Comparison of ENCODE assay signal across 10 cellular contexts in the genomic region with DNA sequence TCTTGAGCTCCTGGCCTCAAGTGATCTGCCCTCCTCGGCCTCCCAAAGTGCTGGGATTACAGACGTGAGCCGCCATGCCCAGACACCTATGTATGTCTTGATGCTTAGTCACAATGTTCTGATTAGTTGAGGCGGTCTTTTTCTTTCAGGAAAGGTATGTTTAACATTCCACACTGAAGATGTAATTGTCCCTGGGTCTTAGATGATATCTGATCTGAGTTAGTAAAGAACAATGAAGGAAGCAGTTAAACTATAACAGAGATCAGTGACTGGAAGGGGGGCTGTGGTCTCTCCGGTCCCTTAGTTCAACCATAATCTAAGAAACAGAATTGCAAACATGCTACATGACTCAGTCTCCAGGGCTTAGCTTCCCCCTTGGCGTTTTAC. TPM values are rescaled to one million over a fixed set of nuclear protein-coding genes. Genes with fewer than 3 reads are reported as not detected.
DNase-seq lines count a peak whose midpoint lies in the region; ATAC-seq, FAIRE-seq and TF ChIP-seq lines count a peak whose summit lies in the region.
"Had no signal": no experiment of that assay in that cellular context is flagged by ENCODE, and none has a peak within 500 bp of the region (broad histone marks: within the 10 kb centered on the region; RNA-seq: fewer than 3 reads in every experiment).

No MANE protein-coding gene starts in this region.

- peak overlapping the region; percentile 72 for H3K9ac ChIP-seq in keratinocyte (ENCODE audit: control insufficient read depth, extremely low read depth, insufficient read depth, low read length)

- DNase-seq in activated CD8-positive, alpha-beta memory T cell treated with anti-CD3 and anti-CD28 coated beads, Interleukin-2, amount 10 ng/mL, durations not matched to agents 7 days and 5 days, result no peak
- DNase-seq in activated CD8-positive, alpha-beta memory T cell treated with anti-CD3 and anti-CD28 coated beads, Interleukin-2, amount 50 U/mL, for 48 hours, result no peak
- DNase-seq in amniotic epithelial cell (ENCODE audit: low read depth) (peak; percentile 64), keratinocyte (ENCODE audit: low read depth, low spot score) (no peak), transverse colon (no peak), NCI-H187 treated with DMSO at 0.1 percent for 48 hours (lab: John Stamatoyannopoulos, UW) (no peak), DMS 273 treated with DMSO at 0.1 percent for 48 hours (lab: John Stamatoyannopoulos, UW) (no peak)

- in situ Hi-C loops in transverse colon (cut with MboI; ENCODE audit: low pct_ligation_motif_present in 1 of 4, low pct_unique_long_range_greater_than_20kb in 1 of 4, low sequenced_read_pairs in 3 of 4), result loop anchor here in 2 of 4 donors (5.0 to 10.0 kb wide), 4 partner anchors 54 to 121 kb away; a partner anchor contains a TSS

- H3K4me3 ChIP-seq in keratinocyte (ENCODE audit: control insufficient read depth in 2 of 3, extremely low read depth in 1 of 3, insufficient read depth in 2 of 3, low read depth in 1 of 3, low read length in 3 of 3) (no peak overlapping the region), transverse colon (no peak overlapping the region)
- H3K4me3 ChIP-seq: Peyer's patch had no signal

- FAIRE-seq in keratinocyte (lab: Jason Lieb, UNC), result peak; percentile 74

- no peaks in the 10 kb centered on the region for H4K20me1 ChIP-seq in keratinocyte (ENCODE audit: control insufficient read depth, extremely low read depth, insufficient read depth, low read length)

- no peak for TF ChIP-seq CTCF in keratinocyte (optimal IDR thresholded peaks at IDR 0.05 in 1 of 3, IDR thresholded peaks at IDR 0.05 in 1 of 3, conservative IDR thresholded peaks at IDR 0.05 in 1 of 3; ENCODE audit: extremely low read depth in 1 of 3, insufficient read depth in 2 of 3, low read length in 3 of 3)
- TF ChIP-seq CTCF in transverse colon (IDR thresholded peaks at IDR 0.05), result no peak

- H3K36me3 ChIP-seq in keratinocyte (ENCODE audit: control insufficient read depth in 2 of 2, extremely low read depth in 1 of 2, insufficient read depth in 2 of 2, low read length in 2 of 2) (peaks cover 11 to 37% of the 10 kb centered on the region in 2 experiments), transverse colon (peaks cover 0 to 15% (median 5%) of the 10 kb centered on the region in 4 donors)

- no peaks in the 10 kb centered on the region for H3K9me3 Mint-ChIP-seq in activated CD8-positive, alpha-beta memory T cell treated with anti-CD3 and anti-CD28 coated beads, Interleukin-2, amount 10 ng/mL, durations not matched to agents 7 days and 5 days (ENCODE audit: low read depth)

- no peak for TF ChIP-seq POLR2A in transverse colon (IDR thresholded peaks at IDR 0.05)

- H3K79me2 ChIP-seq in keratinocyte (ENCODE audit: control insufficient read depth, insufficient read depth, low read length), result peaks cover 59% of the 10 kb centered on the region

- H3K9me1 ChIP-seq in keratinocyte (ENCODE audit: control insufficient read depth, extremely low read depth, insufficient read depth, low read length), result no peaks in the 10 kb centered on the region

- peaks cover 61% of the 10 kb centered on the region for H3K4me1 Mint-ChIP-seq in activated CD8-positive, alpha-beta memory T cell treated with anti-CD3 and anti-CD28 coated beads, Interleukin-2, amount 10 ng/mL, durations not matched to agents 7 days and 5 days

- peaks cover 92% of the 10 kb centered on the region for H3K4me1 ChIP-seq in keratinocyte (ENCODE audit: control insufficient read depth, extremely low read depth, insufficient read depth, low read length)
- peaks cover 17 to 50% (median 38%) of the 10 kb centered on the region in 4 donors for H3K4me1 ChIP-seq in transverse colon

- no peak overlapping the region for H3K4me3 Mint-ChIP-seq in activated CD8-positive, alpha-beta memory T cell treated with anti-CD3 and anti-CD28 coated beads, Interleukin-2, amount 10 ng/mL, durations not matched to agents 7 days and 5 days

- ATAC-seq in activated CD8-positive, alpha-beta memory T cell treated with anti-CD3 and anti-CD28 coated beads, Interleukin-2, amount 10 ng/mL, durations not matched to agents 7 days and 5 days, result no peak
- ATAC-seq in GM21619 (IDR thresholded peaks at IDR 0.05; ENCODE audit: unreplicated experiment), result no peak

- no peaks in the 10 kb centered on the region for H3K9me3 ChIP-seq in keratinocyte (ENCODE audit: control insufficient read depth, low read depth, low read length)
- H3K9me3 ChIP-seq in transverse colon, result no peaks in the 10 kb centered on the region
- H3K9me3 ChIP-seq: Peyer's patch had no signal

- H3K27ac ChIP-seq in keratinocyte (ENCODE audit: control insufficient read depth, insufficient read depth, low read length), result peak overlapping the region; percentile 89
- peak overlapping the region; percentile 65 to 85 (median 82) for H3K27ac ChIP-seq in transverse colon

- TF ChIP-seq EP300 in transverse colon (IDR thresholded peaks at IDR 0.05; ENCODE audit: low read depth), result no peak

- intact Hi-C loops in transverse colon (cut with DNase I; ENCODE audit: low total_unique reads), result loop anchor here (10.0 kb wide), 1 partner anchor 121 kb away; no protein-coding TSS in a partner anchor

- peak overlapping the region; percentile 54 for H3K4me2 ChIP-seq in keratinocyte (ENCODE audit: control insufficient read depth, extremely low read depth, insufficient read depth, low read depth, low read length)

- no peaks in the 10 kb centered on the region for H3K27me3 Mint-ChIP-seq in activated CD8-positive, alpha-beta memory T cell treated with anti-CD3 and anti-CD28 coated beads, Interleukin-2, amount 10 ng/mL, durations not matched to agents 7 days and 5 days

- H3K36me3 Mint-ChIP-seq in activated CD8-positive, alpha-beta memory T cell treated with anti-CD3 and anti-CD28 coated beads, Interleukin-2, amount 10 ng/mL, durations not matched to agents 7 days and 5 days, result peaks cover 32% of the 10 kb centered on the region

- WGBS in transverse colon (ENCODE audit: low coverage in 1 of 2), 2 donors, result 82 to 87% methylated on average over 3 to 6 of the region's 6 CpGs

- dilution Hi-C loops in keratinocyte (cut with MboI; ENCODE audit: extremely low pct_ligation_motif_present, low sequenced_read_pairs), result no loop called here

- H3K27ac Mint-ChIP-seq in activated CD8-positive, alpha-beta memory T cell treated with anti-CD3 and anti-CD28 coated beads, Interleukin-2, amount 10 ng/mL, durations not matched to agents 7 days and 5 days, result peak overlapping the region; percentile 48

- H3K27me3 ChIP-seq in keratinocyte (ENCODE audit: control insufficient read depth, extremely low read depth, insufficient read depth, low read length) (no peaks in the 10 kb centered on the region), transverse colon (no peaks in the 10 kb centered on the region)
- H3K27me3 ChIP-seq: Peyer's patch had no signal

- H2AFZ ChIP-seq in keratinocyte (ENCODE audit: control insufficient read depth, low read length), result no peak overlapping the region

- CTCF ChIA-PET in activated CD8-positive, alpha-beta memory T cell treated with anti-CD3 and anti-CD28 coated beads, Interleukin-2, amount 10 ng/mL, durations not matched to agents 7 days and 5 days (lab: Charles Lee), result interaction anchor here (0.7 to 20.7 kb wide), 21 partner anchors 8 to 194 kb away, joined by 3 to 579 read pairs (median 9); a partner anchor contains a TSS

RNA-seq across cellular contexts. Expression of a gene that starts 31.5 kb away (rescaled TPM):
- under 1 TPM in 1 of 2 experiments, not detected in 1; 0.09 TPM for total RNA-seq in activated CD8-positive, alpha-beta memory T cell treated with anti-CD3 and anti-CD28 coated beads, Interleukin-2, amount 10 ng/mL, durations not matched to agents 7 days and 5 days
- polyA plus RNA-seq in keratinocyte, result 0.03 to 0.42 TPM (median 0.22 TPM) in 3 replicates
- 0.16 TPM for polyA plus RNA-seq in keratinocyte (2011; ENCODE audit: low read depth)
- 0.09 and 0.24 TPM in 2 replicates for polyA plus RNA-seq in keratinocyte (2011; cell fraction: cytosol; rRNA removed)
- 0.23 and 0.28 TPM in 2 replicates for polyA plus RNA-seq in keratinocyte (2011; cell fraction: nucleus; rRNA removed)
- polyA plus RNA-seq in keratinocyte (2012; ENCODE audit: low replicate concordance), result 0.06 and 0.39 TPM in 2 replicates
- polyA minus RNA-seq in keratinocyte, result 0.13 to 0.16 TPM in 2 of 3 replicates, not detected in the other
- polyA minus RNA-seq in keratinocyte (2011; cell fraction: cytosol; rRNA and poly(A)+ RNA removed), result not detected
- 0.32 and 0.70 TPM in 2 replicates for polyA minus RNA-seq in keratinocyte (2011; cell fraction: nucleus; rRNA and poly(A)+ RNA removed)
- under 1 TPM in 1 of 4 donors, not detected in 3; 0.32 TPM for total RNA-seq in transverse colon
- total RNA-seq: Peyer's patch had no signal
- polyA plus RNA-seq: urinary bladder had no signal

RNA-seq across cellular contexts. Expression of a gene that starts 52.1 kb away (rescaled TPM):
- total RNA-seq in activated CD8-positive, alpha-beta memory T cell treated with anti-CD3 and anti-CD28 coated beads, Interleukin-2, amount 10 ng/mL, durations not matched to agents 7 days and 5 days, result 100 to 1,000 TPM; 100 to 104 TPM
- polyA plus RNA-seq in keratinocyte, result 71.1 to 191 TPM (median 87.0 TPM) in 3 replicates
- 24.8 TPM for polyA plus RNA-seq in keratinocyte (2011; ENCODE audit: low read depth)
- polyA plus RNA-seq in keratinocyte (2011; cell fraction: cytosol; rRNA removed), result 64.9 and 73.6 TPM in 2 replicates
- 286 and 296 TPM in 2 replicates for polyA plus RNA-seq in keratinocyte (2011; cell fraction: nucleus; rRNA removed)
- 89.0 and 143 TPM in 2 replicates for polyA plus RNA-seq in keratinocyte (2012; ENCODE audit: low replicate concordance)
- 94.5 to 356 TPM (median 124 TPM) in 3 replicates for polyA minus RNA-seq in keratinocyte
- 73.1 TPM for polyA minus RNA-seq in keratinocyte (2011; cell fraction: cytosol; rRNA and poly(A)+ RNA removed)
- 118 and 190 TPM in 2 replicates for polyA minus RNA-seq in keratinocyte (2011; cell fraction: nucleus; rRNA and poly(A)+ RNA removed)
- total RNA-seq in transverse colon, result 10 to 100 TPM; 18.9 to 72.9 (median 55.8) TPM
